ENCODE assay signal across 8 cellular contexts in genomic region chr5:154940772-154941620, GRCh38. TPM values are rescaled to one million over a fixed set of nuclear protein-coding genes. Genes with fewer than 3 reads are reported as not detected.
DNase-seq lines count a peak whose midpoint lies in the region; ATAC-seq and TF ChIP-seq lines count a peak whose summit lies in the region.

Gene MRPL22 (plus strand): TSS chr5:154941073. CDS start chr5:154941111, 38 bp downstream.

- H3K4me3 ChIP-seq in right atrium auricular region = peak within 1 kb of the TSS; percentile 69 to 71
- peak within 1 kb of the TSS; percentile 55 to 56 for H3K4me3 ChIP-seq in prostate gland

- intact Hi-C loops in prostate gland (cut with DNase I) = loop anchor here (5.0 kb wide), 1 partner anchor 84 kb away; the partner anchor contains the start of gene CNOT8

- peak; percentile 60 for TF ChIP-seq POLR2A in prostate gland (IDR thresholded peaks at IDR 0.05)

- no peaks in the 10 kb centered on the region for H3K27me3 ChIP-seq in right atrium auricular region
- H3K27me3 ChIP-seq in prostate gland (replicated peaks; ENCODE audit: insufficient read depth) = no peaks in the 10 kb centered on the region

- H3K27ac ChIP-seq in angular gyrus (ENCODE audit: low read depth, low read length) (peak within 1 kb of the TSS; percentile 78), right atrium auricular region (peak within 1 kb of the TSS; percentile 79 to 80), prostate gland (peak within 1 kb of the TSS; percentile 59 to 66)

- H3K4me1 ChIP-seq in right atrium auricular region = peaks cover 0 to 53% of the 10 kb centered on the region in 2 donors
- peaks cover 7% of the 10 kb centered on the region for H3K4me1 ChIP-seq in prostate gland (replicated peaks)

- ATAC-seq in GM18498 (IDR thresholded peaks at IDR 0.05; ENCODE audit: unreplicated experiment) (peak; percentile 51), HG02938 (IDR thresholded peaks at IDR 0.05; ENCODE audit: unreplicated experiment) (peak; percentile 41)

- under 1% methylated on average over 40 of the region's 40 CpGs for WGBS in prostate gland

- DNase-seq in NCI-H187 treated with DMSO at 0.1 percent for 48 hours (lab: John Stamatoyannopoulos, UW) = peak; percentile 71
- DNase-seq in T-helper 2 cell = peak; percentile 80 to 95 (median 91)
- DNase-seq in right atrium auricular region (ENCODE audit: low spot score) = peak; percentile 93
- DNase-seq in prostate gland (ENCODE audit: low spot score) = peak; percentile 89
- peak; percentile 95 for DNase-seq in ureter (ENCODE audit: low spot score)

- H3K9me3 ChIP-seq in right atrium auricular region = no peaks in the 10 kb centered on the region
- no peaks in the 10 kb centered on the region for H3K9me3 ChIP-seq in prostate gland

- H3K36me3 ChIP-seq in right atrium auricular region (no peaks in the 10 kb centered on the region), prostate gland (no peaks in the 10 kb centered on the region)

- TF ChIP-seq CTCF in right atrium auricular region (IDR thresholded peaks at IDR 0.05) = peak in 1 of 2 donors; percentile 32
- peak in 2 of 4 experiments; percentile 40 to 44 for TF ChIP-seq CTCF in prostate gland (IDR thresholded peaks at IDR 0.05)

RNA-seq across cellular contexts. Expression of gene MRPL22, which starts in this region (rescaled TPM):
- 10 to 100 TPM; 25.4 to 30.1 TPM for total RNA-seq in right atrium auricular region
- 10 to 100 TPM; 14.4 to 35.2 TPM for total RNA-seq in prostate gland
- total RNA-seq in ureter = 30.5 TPM

Comparison
In these comparisons a context has a peak if more than half of its experiments do, and no peak if none do; other contexts are left out.
1. Peak in every context shown above with its lines: DNase-seq, ATAC-seq, H3K4me3 ChIP-seq and H3K27ac ChIP-seq.